Comparison of ENCODE assay signal across 1 cellular context in the genomic region with DNA sequence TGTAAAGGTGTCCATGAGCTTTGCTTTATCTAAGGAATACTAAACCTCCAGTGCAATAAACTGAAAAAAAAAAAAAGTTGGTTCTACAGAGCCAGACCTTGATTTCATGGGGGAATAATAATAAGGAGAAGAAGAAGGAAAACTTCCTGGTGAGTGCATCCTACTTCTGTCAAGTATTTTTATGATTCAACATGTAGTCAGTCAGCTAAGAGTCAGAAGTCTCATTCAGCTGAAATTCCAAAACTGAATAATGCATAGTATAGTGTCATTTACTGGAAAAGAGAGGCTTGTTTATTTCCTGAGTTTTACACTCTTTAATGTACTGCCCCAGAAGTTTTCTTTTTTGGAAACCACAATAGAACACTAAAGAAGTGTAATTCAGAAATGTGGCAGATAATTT.
TF ChIP-seq lines count a peak whose summit lies in the region.

No MANE protein-coding gene starts in this region.

TF ChIP-seq in GM23338, 12 proteins besides CTCF, POLR2A, EP300 and RAD21 (continued from another document):
- TF ChIP-seq, protein P1, sequence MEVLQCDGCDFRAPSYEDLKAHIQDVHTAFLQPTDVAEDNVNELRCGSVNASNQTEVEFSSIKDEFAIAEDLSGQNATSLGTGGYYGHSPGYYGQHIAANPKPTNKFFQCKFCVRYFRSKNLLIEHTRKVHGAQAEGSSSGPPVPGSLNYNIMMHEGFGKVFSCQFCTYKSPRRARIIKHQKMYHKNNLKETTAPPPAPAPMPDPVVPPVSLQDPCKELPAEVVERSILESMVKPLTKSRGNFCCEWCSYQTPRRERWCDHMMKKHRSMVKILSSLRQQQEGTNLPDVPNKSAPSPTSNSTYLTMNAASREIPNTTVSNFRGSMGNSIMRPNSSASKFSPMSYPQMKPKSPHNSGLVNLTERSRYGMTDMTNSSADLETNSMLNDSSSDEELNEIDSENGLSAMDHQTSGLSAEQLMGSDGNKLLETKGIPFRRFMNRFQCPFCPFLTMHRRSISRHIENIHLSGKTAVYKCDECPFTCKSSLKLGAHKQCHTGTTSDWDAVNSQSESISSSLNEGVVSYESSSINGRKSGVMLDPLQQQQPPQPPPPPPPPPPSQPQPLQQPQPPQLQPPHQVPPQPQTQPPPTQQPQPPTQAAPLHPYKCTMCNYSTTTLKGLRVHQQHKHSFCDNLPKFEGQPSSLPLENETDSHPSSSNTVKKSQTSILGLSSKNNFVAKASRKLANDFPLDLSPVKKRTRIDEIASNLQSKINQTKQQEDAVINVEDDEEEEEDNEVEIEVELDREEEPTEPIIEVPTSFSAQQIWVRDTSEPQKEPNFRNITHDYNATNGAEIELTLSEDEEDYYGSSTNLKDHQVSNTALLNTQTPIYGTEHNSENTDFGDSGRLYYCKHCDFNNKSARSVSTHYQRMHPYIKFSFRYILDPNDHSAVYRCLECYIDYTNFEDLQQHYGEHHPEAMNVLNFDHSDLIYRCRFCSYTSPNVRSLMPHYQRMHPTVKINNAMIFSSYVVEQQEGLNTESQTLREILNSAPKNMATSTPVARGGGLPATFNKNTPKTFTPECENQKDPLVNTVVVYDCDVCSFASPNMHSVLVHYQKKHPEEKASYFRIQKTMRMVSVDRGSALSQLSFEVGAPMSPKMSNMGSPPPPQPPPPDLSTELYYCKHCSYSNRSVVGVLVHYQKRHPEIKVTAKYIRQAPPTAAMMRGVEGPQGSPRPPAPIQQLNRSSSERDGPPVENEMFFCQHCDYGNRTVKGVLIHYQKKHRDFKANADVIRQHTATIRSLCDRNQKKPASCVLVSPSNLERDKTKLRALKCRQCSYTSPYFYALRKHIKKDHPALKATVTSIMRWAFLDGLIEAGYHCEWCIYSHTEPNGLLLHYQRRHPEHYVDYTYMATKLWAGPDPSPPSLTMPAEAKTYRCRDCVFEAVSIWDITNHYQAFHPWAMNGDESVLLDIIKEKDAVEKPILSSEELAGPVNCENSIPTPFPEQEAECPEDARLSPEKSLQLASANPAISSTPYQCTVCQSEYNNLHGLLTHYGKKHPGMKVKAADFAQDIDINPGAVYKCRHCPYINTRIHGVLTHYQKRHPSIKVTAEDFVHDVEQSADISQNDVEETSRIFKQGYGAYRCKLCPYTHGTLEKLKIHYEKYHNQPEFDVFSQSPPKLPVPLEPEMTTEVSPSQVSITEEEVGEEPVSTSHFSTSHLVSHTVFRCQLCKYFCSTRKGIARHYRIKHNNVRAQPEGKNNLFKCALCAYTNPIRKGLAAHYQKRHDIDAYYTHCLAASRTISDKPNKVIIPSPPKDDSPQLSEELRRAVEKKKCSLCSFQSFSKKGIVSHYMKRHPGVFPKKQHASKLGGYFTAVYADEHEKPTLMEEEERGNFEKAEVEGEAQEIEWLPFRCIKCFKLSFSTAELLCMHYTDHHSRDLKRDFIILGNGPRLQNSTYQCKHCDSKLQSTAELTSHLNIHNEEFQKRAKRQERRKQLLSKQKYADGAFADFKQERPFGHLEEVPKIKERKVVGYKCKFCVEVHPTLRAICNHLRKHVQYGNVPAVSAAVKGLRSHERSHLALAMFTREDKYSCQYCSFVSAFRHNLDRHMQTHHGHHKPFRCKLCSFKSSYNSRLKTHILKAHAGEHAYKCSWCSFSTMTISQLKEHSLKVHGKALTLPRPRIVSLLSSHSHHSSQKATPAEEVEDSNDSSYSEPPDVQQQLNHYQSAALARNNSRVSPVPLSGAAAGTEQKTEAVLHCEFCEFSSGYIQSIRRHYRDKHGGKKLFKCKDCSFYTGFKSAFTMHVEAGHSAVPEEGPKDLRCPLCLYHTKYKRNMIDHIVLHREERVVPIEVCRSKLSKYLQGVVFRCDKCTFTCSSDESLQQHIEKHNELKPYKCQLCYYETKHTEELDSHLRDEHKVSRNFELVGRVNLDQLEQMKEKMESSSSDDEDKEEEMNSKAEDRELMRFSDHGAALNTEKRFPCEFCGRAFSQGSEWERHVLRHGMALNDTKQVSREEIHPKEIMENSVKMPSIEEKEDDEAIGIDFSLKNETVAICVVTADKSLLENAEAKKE (CRISPR knock-in tag; IDR thresholded peaks at IDR 0.05), result no peak
